Comparison of ENCODE assay signal across 8 cellular contexts in the genomic region with DNA sequence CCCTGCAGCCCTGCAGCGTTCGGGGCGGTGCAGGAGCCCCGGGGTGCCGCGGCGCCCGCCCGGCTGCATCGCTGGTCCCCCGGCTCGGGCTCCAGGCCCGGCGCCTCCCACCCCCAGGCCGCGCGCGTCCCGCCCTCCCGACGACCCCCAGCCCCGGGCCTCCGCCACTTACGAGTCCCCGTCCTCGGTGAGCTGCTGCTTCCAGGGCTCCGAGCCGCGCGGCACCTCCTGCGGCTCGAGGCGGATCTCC. TPM values are rescaled to one million over a fixed set of nuclear protein-coding genes. Genes with fewer than 3 reads are reported as not detected.
DNase-seq lines count a peak whose midpoint lies in the region; TF ChIP-seq lines count a peak whose summit lies in the region.

No MANE protein-coding gene starts in this region.

- no peaks in the 10 kb centered on the region for H3K27me3 ChIP-seq in kidney epithelial cell (ENCODE audit: control insufficient read depth, insufficient read depth, low read length)
- H3K27me3 ChIP-seq in tibial artery, result no peaks in the 10 kb centered on the region

- H3K4me3 Mint-ChIP-seq in activated T-cell treated with anti-CD3 and anti-CD28 coated beads, Interleukin-2, amount 50 U/mL, for 24 hours, result peak overlapping the region; percentile 97
- peak overlapping the region; percentile 95 for H3K4me3 Mint-ChIP-seq in activated T-helper 2 cell treated with anti-CD3 and anti-CD28 coated beads, Interferon-gamma antibody, Interleukin-2, Interleukin-4, amounts not matched to agents 10 μg/mL and 5 μg/mL and 100 μg/mL, durations not matched to agents 14 hours and 24 hours and 36 hours (ENCODE audit: low read depth)

- peaks cover 59% of the 10 kb centered on the region for H3K4me1 Mint-ChIP-seq in activated T-cell treated with anti-CD3 and anti-CD28 coated beads, Interleukin-2, amount 50 U/mL, for 24 hours (ENCODE audit: low read depth)
- peaks cover 46% of the 10 kb centered on the region for H3K4me1 Mint-ChIP-seq in activated T-helper 2 cell treated with anti-CD3 and anti-CD28 coated beads, Interferon-gamma antibody, Interleukin-2, Interleukin-4, amounts not matched to agents 10 μg/mL and 5 μg/mL and 100 μg/mL, durations not matched to agents 14 hours and 24 hours and 36 hours (ENCODE audit: low read depth)

- peaks cover 48% of the 10 kb centered on the region for H3K36me3 Mint-ChIP-seq in activated T-cell treated with anti-CD3 and anti-CD28 coated beads, Interleukin-2, amount 50 U/mL, for 24 hours (ENCODE audit: low read depth)
- H3K36me3 Mint-ChIP-seq in activated T-helper 2 cell treated with anti-CD3 and anti-CD28 coated beads, Interferon-gamma antibody, Interleukin-2, Interleukin-4, amounts not matched to agents 10 μg/mL and 5 μg/mL and 100 μg/mL, durations not matched to agents 14 hours and 24 hours and 36 hours (ENCODE audit: low read depth), result peaks cover 44% of the 10 kb centered on the region

- H3K27me3 Mint-ChIP-seq in activated T-cell treated with anti-CD3 and anti-CD28 coated beads, Interleukin-2, amount 50 U/mL, for 24 hours, result no peaks in the 10 kb centered on the region
- no peaks in the 10 kb centered on the region for H3K27me3 Mint-ChIP-seq in activated T-helper 2 cell treated with anti-CD3 and anti-CD28 coated beads, Interferon-gamma antibody, Interleukin-2, Interleukin-4, amounts not matched to agents 10 μg/mL and 5 μg/mL and 100 μg/mL, durations not matched to agents 14 hours and 24 hours and 36 hours (ENCODE audit: low read depth)

- no peaks in the 10 kb centered on the region for H3K9me3 ChIP-seq in tibial artery

- intact Hi-C loops in activated T-helper 2 cell treated with anti-CD3 and anti-CD28 coated beads, Interferon-gamma antibody, Interleukin-2, Interleukin-4, amounts not matched to agents 10 μg/mL and 5 μg/mL and 100 μg/mL, durations not matched to agents 14 hours and 24 hours and 36 hours (cut with micrococcal nuclease), result loop anchor here (1.0 to 5.0 kb wide), 9 partner anchors 12 to 421 kb away; a partner anchor contains a TSS
- intact Hi-C loops in tibial artery (cut with DNase I; ENCODE audit: low total_unique reads), result loop anchor here (2.0 kb wide), 2 partner anchors 67 to 111 kb away; a partner anchor contains a TSS

- peak overlapping the region; percentile 96 to 98 for H3K27ac ChIP-seq in tibial artery

- H3K4me1 ChIP-seq in tibial artery, result peaks cover 0 to 44% (median 31%) of the 10 kb centered on the region in 4 donors

- H3K36me3 ChIP-seq in kidney epithelial cell (ENCODE audit: control insufficient read depth, insufficient read depth, low read length) (peaks cover 3% of the 10 kb centered on the region), tibial artery (peaks cover 45 to 46% (median 45%) of the 10 kb centered on the region in 3 donors)

- H3K4me3 ChIP-seq in kidney epithelial cell (ENCODE audit: low read depth, low read length), result peak overlapping the region; percentile 95
- H3K4me3 ChIP-seq in tibial artery, result peak overlapping the region; percentile 70 to 90

- H3K27ac Mint-ChIP-seq in activated T-cell treated with anti-CD3 and anti-CD28 coated beads, Interleukin-2, amount 50 U/mL, for 24 hours, result peak overlapping the region; percentile 99
- H3K27ac Mint-ChIP-seq in activated T-helper 2 cell treated with anti-CD3 and anti-CD28 coated beads, Interferon-gamma antibody, Interleukin-2, Interleukin-4, amounts not matched to agents 10 μg/mL and 5 μg/mL and 100 μg/mL, durations not matched to agents 14 hours and 24 hours and 36 hours, result peak overlapping the region; percentile 97

- DNase-seq in activated T-cell treated with anti-CD3 and anti-CD28 coated beads, Interleukin-2, amount 50 U/mL, for 24 hours, result no peak
- no peak for DNase-seq in activated T-cell treated with anti-CD3 and anti-CD28 coated beads, Interleukin-2, amount 50 U/mL, for 48 hours
- DNase-seq in activated T-helper 2 cell treated with anti-CD3 and anti-CD28 coated beads, Interferon-gamma antibody, Interleukin-2, Interleukin-4, amounts not matched to agents 10 μg/mL and 5 μg/mL and 100 μg/mL, durations not matched to agents 14 hours and 24 hours and 36 hours (ENCODE audit: low spot score), result no peak
- DNase-seq in kidney epithelial cell (ENCODE audit: low read depth), result no peak
- no peak for DNase-seq in tibial artery
- no peak for DNase-seq in NCI-H446 (lab: John Stamatoyannopoulos, UW)
- DNase-seq in SHP77 treated with DMSO at 0.1 percent for 48 hours (lab: John Stamatoyannopoulos, UW), result no peak
- no peak for DNase-seq in NCI-H2081 (lab: John Stamatoyannopoulos, UW)

- no peak for TF ChIP-seq CTCF in kidney epithelial cell (IDR thresholded peaks at IDR 0.05; ENCODE audit: insufficient read depth, low read length, poor library complexity, severe bottlenecking)
- no peak for TF ChIP-seq CTCF in tibial artery (IDR thresholded peaks at IDR 0.05)

- no peaks in the 10 kb centered on the region for H3K9me3 Mint-ChIP-seq in activated T-cell treated with anti-CD3 and anti-CD28 coated beads, Interleukin-2, amount 50 U/mL, for 24 hours
- no peaks in the 10 kb centered on the region for H3K9me3 Mint-ChIP-seq in activated T-helper 2 cell treated with anti-CD3 and anti-CD28 coated beads, Interferon-gamma antibody, Interleukin-2, Interleukin-4, amounts not matched to agents 10 μg/mL and 5 μg/mL and 100 μg/mL, durations not matched to agents 14 hours and 24 hours and 36 hours

RNA-seq across cellular contexts. Expression of a gene that starts 0.4 kb away (rescaled TPM):
- 386 and 390 TPM in 2 replicates for total RNA-seq in activated T-helper 2 cell treated with anti-CD3 and anti-CD28 coated beads, Interferon-gamma antibody, Interleukin-2, Interleukin-4, amounts not matched to agents 10 μg/mL and 5 μg/mL and 100 μg/mL, durations not matched to agents 14 hours and 24 hours and 36 hours
- total RNA-seq in kidney epithelial cell, result 196 and 240 TPM in 2 replicates
